In genomic region chr16:79950932-79951719, GRCh38 we compare ENCODE assay signal across 21 cellular contexts.
"Had no signal": no experiment of that assay in that cellular context is flagged by ENCODE, and none has a peak within 500 bp of the region (broad histone marks: within the 10 kb centered on the region; RNA-seq: fewer than 3 reads in every experiment).

No MANE protein-coding gene starts in this region.

- ATAC-seq: activated T-cell treated with anti-CD3 and anti-CD28 coated beads, Interleukin-2, amount 50 U/mL, for 72 hours; gastroesophageal sphincter; naive thymus-derived CD4-positive, alpha-beta T cell; T-cell had no signal

- H3K4me3 ChIP-seq: coronary artery, esophagus squamous epithelium, gastroesophageal sphincter, heart right ventricle, neural progenitor cell, spleen, thoracic aorta, upper lobe of left lung had no signal

- H3K27me3 ChIP-seq: esophagus squamous epithelium, gastroesophageal sphincter, heart right ventricle, neural progenitor cell, upper lobe of left lung had no signal

- DNase-seq: activated CD4-positive, alpha-beta memory T cell treated with anti-CD3 and anti-CD28 coated beads for 36 hours; activated CD4-positive, alpha-beta T cell treated with anti-CD3 and anti-CD28 coated beads for 4 hours; activated CD4-positive, CD25-positive, alpha-beta regulatory T cell; activated effector memory CD4-positive, alpha-beta T cell treated with Interleukin-2 at 50 U/mL for 16 hours; activated naive CD4-positive, alpha-beta T cell treated with anti-CD3 and anti-CD28 coated beads for 36 hours; activated naive CD8-positive, alpha-beta T cell treated with anti-CD3 and anti-CD28 coated beads, Interleukin-2, amount 10 ng/mL, durations not matched to agents 7 days and 5 days; activated T-cell treated with anti-CD3 and anti-CD28 coated beads, Interleukin-2, amount 50 U/mL, for 72 hours; amniotic stem cell; cerebellar nuclear complex; esophagus squamous epithelium; heart right ventricle; naive thymus-derived CD4-positive, alpha-beta T cell; spleen; stimulated activated CD4-positive, alpha-beta T cell treated with anti-CD3 and anti-CD28 coated beads, Interleukin-4, amount 100 ng/mL, for 24 hours; stimulated activated naive CD4-positive, alpha-beta T cell treated with Interleukin-2 at 50 U/mL for 16 hours; T-cell; upper lobe of left lung had no signal

- H3K4me1 ChIP-seq: gastroesophageal sphincter, neural progenitor cell, upper lobe of left lung had no signal

- H3K36me3 ChIP-seq: esophagus squamous epithelium, gastroesophageal sphincter, heart right ventricle, neural progenitor cell, spleen, thoracic aorta, upper lobe of left lung had no signal

- H3K27ac ChIP-seq: coronary artery, esophagus squamous epithelium, gastroesophageal sphincter, heart right ventricle, neural progenitor cell, spleen, thoracic aorta had no signal

- H3K9me3 ChIP-seq: esophagus squamous epithelium, gastroesophageal sphincter, heart right ventricle, spleen, thoracic aorta, upper lobe of left lung had no signal
